In genomic region chr1:64421377-64421776, GRCh38 we compare ENCODE assay signal across 13 cellular contexts.
"Had no signal": no experiment of that assay in that cellular context is flagged by ENCODE, and none has a peak within 500 bp of the region (broad histone marks: within the 10 kb centered on the region; RNA-seq: fewer than 3 reads in every experiment).

No MANE protein-coding gene starts in this region.

- H3K36me3 ChIP-seq: prostate gland, stomach had no signal

- H3K4me3 ChIP-seq: prostate gland, stomach had no signal

- H3K9me3 Mint-ChIP-seq: central memory CD8-positive, alpha-beta T cell; memory B cell; nephron; T-cell had no signal

- DNase-seq: activated CD4-positive, alpha-beta T cell treated with anti-CD3 and anti-CD28 coated beads for 48 hours; activated CD8-positive, alpha-beta T cell treated with anti-CD3 and anti-CD28 coated beads, Interleukin-2, amount 10 ng/mL, durations not matched to agents 7 days and 5 days; activated naive CD4-positive, alpha-beta T cell treated with Interleukin-2 at 50 U/mL for 16 hours; effector memory CD4-positive, alpha-beta T cell; glutamatergic neuron; occipital lobe; stimulated activated CD4-positive, alpha-beta T cell treated with anti-CD3 and anti-CD28 coated beads, Interleukin-4, amount 100 ng/mL, for 4 hours; stomach; T-cell had no signal

- H3K4me1 ChIP-seq: prostate gland, stomach had no signal

- H3K9me3 ChIP-seq: prostate gland, stomach had no signal

- H3K4me1 Mint-ChIP-seq: central memory CD8-positive, alpha-beta T cell; memory B cell; nephron; T-cell had no signal

- H3K27ac ChIP-seq: prostate gland, stomach had no signal

- H3K27ac Mint-ChIP-seq: activated CD8-positive, alpha-beta T cell treated with anti-CD3 and anti-CD28 coated beads, Interleukin-2, amount 10 ng/mL, durations not matched to agents 7 days and 5 days; memory B cell; nephron; T-cell had no signal

- ATAC-seq: activated CD8-positive, alpha-beta T cell treated with anti-CD3 and anti-CD28 coated beads, Interleukin-2, amount 10 ng/mL, durations not matched to agents 7 days and 5 days; T-cell had no signal

- H3K27me3 ChIP-seq: stomach had no signal

- H3K36me3 Mint-ChIP-seq: memory B cell, T-cell had no signal

- H3K4me3 Mint-ChIP-seq: activated CD8-positive, alpha-beta T cell treated with anti-CD3 and anti-CD28 coated beads, Interleukin-2, amount 10 ng/mL, durations not matched to agents 7 days and 5 days; central memory CD8-positive, alpha-beta T cell; memory B cell; nephron; T-cell had no signal
